ENCODE assay signal across 29 cellular contexts in the genomic region with DNA sequence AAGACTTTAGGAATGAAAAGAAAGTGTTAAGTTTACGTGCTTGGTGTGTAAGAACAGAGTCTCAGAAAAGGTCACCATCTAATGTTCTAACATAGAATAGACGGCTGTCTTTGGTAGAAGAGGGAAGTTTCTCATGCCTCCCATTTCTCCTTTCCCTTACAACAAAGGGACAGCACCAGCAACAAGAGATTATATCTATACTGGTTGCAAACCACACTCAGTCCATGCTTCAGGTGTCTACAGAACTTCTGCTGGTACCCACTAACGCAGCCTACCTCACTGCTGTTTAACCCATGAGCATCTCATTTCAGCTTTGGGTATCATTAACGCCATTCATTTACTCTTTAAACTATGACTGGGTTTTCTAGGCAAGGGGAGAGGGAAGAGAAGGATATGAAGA.
"Had no signal": no experiment of that assay in that cellular context is flagged by ENCODE, and none has a peak within 500 bp of the region (broad histone marks: within the 10 kb centered on the region; RNA-seq: fewer than 3 reads in every experiment).

No MANE protein-coding gene starts in this region.

- FAIRE-seq: colon, endometrium, endothelial cell of umbilical vein had no signal

- H3K4me1 Mint-ChIP-seq: activated CD4-positive, alpha-beta memory T cell treated with anti-CD3 and anti-CD28 coated beads, Interleukin-2, amount 10 ng/mL, durations not matched to agents 7 days and 5 days; activated naive CD4-positive, alpha-beta T cell treated with anti-CD3 and anti-CD28 coated beads, Interleukin-2, amount 10 ng/mL, durations not matched to agents 7 days and 5 days had no signal

- H3K27ac Mint-ChIP-seq: activated CD4-positive, alpha-beta memory T cell treated with anti-CD3 and anti-CD28 coated beads, Interleukin-2, amount 10 ng/mL, durations not matched to agents 7 days and 5 days; activated CD4-positive, alpha-beta T cell treated with anti-CD3 and anti-CD28 coated beads for 36 hours; activated CD4-positive, alpha-beta T cell treated with anti-CD3 and anti-CD28 coated beads, Interleukin-2, amount 10 ng/mL, durations not matched to agents 7 days and 5 days; activated naive CD4-positive, alpha-beta T cell treated with anti-CD3 and anti-CD28 coated beads, Interleukin-2, amount 10 ng/mL, durations not matched to agents 7 days and 5 days; activated naive CD8-positive, alpha-beta T cell treated with anti-CD3 and anti-CD28 coated beads for 36 hours; activated naive CD8-positive, alpha-beta T cell treated with anti-CD3 and anti-CD28 coated beads, Interleukin-2, amount 50 U/mL, for 24 hours; activated T-cell treated with anti-CD3 and anti-CD28 coated beads, Interleukin-2, amount 50 U/mL, for 24 hours; activated T-cell treated with anti-CD3 and anti-CD28 coated beads, Interleukin-2, amount 50 U/mL, for 72 hours had no signal

- H3K36me3 Mint-ChIP-seq: activated naive CD4-positive, alpha-beta T cell treated with anti-CD3 and anti-CD28 coated beads, Interleukin-2, amount 10 ng/mL, durations not matched to agents 7 days and 5 days; activated naive CD8-positive, alpha-beta T cell treated with anti-CD3 and anti-CD28 coated beads for 36 hours had no signal

- H3K9me3 Mint-ChIP-seq: activated naive CD8-positive, alpha-beta T cell treated with anti-CD3 and anti-CD28 coated beads for 36 hours; activated naive CD8-positive, alpha-beta T cell treated with anti-CD3 and anti-CD28 coated beads, Interleukin-2, amount 50 U/mL, for 24 hours; activated T-cell treated with anti-CD3 and anti-CD28 coated beads, Interleukin-2, amount 50 U/mL, for 24 hours; activated T-cell treated with anti-CD3 and anti-CD28 coated beads, Interleukin-2, amount 50 U/mL, for 72 hours had no signal

- H3K4me3 Mint-ChIP-seq: activated CD4-positive, alpha-beta memory T cell treated with anti-CD3 and anti-CD28 coated beads, Interleukin-2, amount 10 ng/mL, durations not matched to agents 7 days and 5 days; activated CD4-positive, alpha-beta T cell treated with anti-CD3 and anti-CD28 coated beads for 36 hours; activated CD4-positive, alpha-beta T cell treated with anti-CD3 and anti-CD28 coated beads, Interleukin-2, amount 10 ng/mL, durations not matched to agents 7 days and 5 days; activated naive CD4-positive, alpha-beta T cell treated with anti-CD3 and anti-CD28 coated beads, Interleukin-2, amount 10 ng/mL, durations not matched to agents 7 days and 5 days; activated naive CD8-positive, alpha-beta T cell treated with anti-CD3 and anti-CD28 coated beads for 36 hours; activated naive CD8-positive, alpha-beta T cell treated with anti-CD3 and anti-CD28 coated beads, Interleukin-2, amount 50 U/mL, for 24 hours; activated T-cell treated with anti-CD3 and anti-CD28 coated beads, Interleukin-2, amount 50 U/mL, for 24 hours; activated T-cell treated with anti-CD3 and anti-CD28 coated beads, Interleukin-2, amount 50 U/mL, for 72 hours had no signal

- ATAC-seq: activated CD4-positive, alpha-beta T cell treated with anti-CD3 and anti-CD28 coated beads for 36 hours; activated naive CD8-positive, alpha-beta T cell treated with anti-CD3 and anti-CD28 coated beads, Interleukin-2, amount 50 U/mL, for 24 hours; activated T-cell treated with anti-CD3 and anti-CD28 coated beads, Interleukin-2, amount 50 U/mL, for 72 hours; body of pancreas; gastroesophageal sphincter; heart right ventricle had no signal

- H3K27me3 Mint-ChIP-seq: activated CD4-positive, alpha-beta memory T cell treated with anti-CD3 and anti-CD28 coated beads, Interleukin-2, amount 10 ng/mL, durations not matched to agents 7 days and 5 days; activated CD4-positive, alpha-beta T cell treated with anti-CD3 and anti-CD28 coated beads for 36 hours; activated naive CD8-positive, alpha-beta T cell treated with anti-CD3 and anti-CD28 coated beads for 36 hours; activated naive CD8-positive, alpha-beta T cell treated with anti-CD3 and anti-CD28 coated beads, Interleukin-2, amount 50 U/mL, for 24 hours; activated T-cell treated with anti-CD3 and anti-CD28 coated beads, Interleukin-2, amount 50 U/mL, for 24 hours had no signal

- DNase-seq: activated CD4-positive, alpha-beta memory T cell treated with anti-CD3 and anti-CD28 coated beads, Interleukin-2, amount 10 ng/mL, durations not matched to agents 7 days and 5 days; activated CD4-positive, alpha-beta T cell treated with anti-CD3 and anti-CD28 coated beads for 36 hours; activated CD4-positive, alpha-beta T cell treated with anti-CD3 and anti-CD28 coated beads, Interleukin-2, amount 10 ng/mL, durations not matched to agents 7 days and 5 days; activated CD4-positive, alpha-beta T cell treated with anti-CD3 and anti-CD28 coated beads, Interleukin-2, amount 50 U/mL, for 4 hours; activated CD4-positive, CD25-positive, alpha-beta regulatory T cell; activated CD4-positive, CD25-positive, alpha-beta regulatory T cell treated with anti-CD3 and anti-CD28 coated beads, Interleukin-2, amount 50 U/mL, for 72 hours; activated CD8-positive, alpha-beta memory T cell treated with anti-CD3 and anti-CD28 coated beads, Interleukin-2, amount 50 U/mL, for 48 hours; activated gamma-delta T cell; activated naive CD4-positive, alpha-beta T cell; activated naive CD4-positive, alpha-beta T cell treated with anti-CD3 and anti-CD28 coated beads, Interleukin-2, amount 10 ng/mL, durations not matched to agents 7 days and 5 days; activated naive CD8-positive, alpha-beta T cell treated with anti-CD3 and anti-CD28 coated beads for 36 hours; activated naive CD8-positive, alpha-beta T cell treated with anti-CD3 and anti-CD28 coated beads, Interleukin-2, amount 50 U/mL, for 24 hours; activated T-cell treated with anti-CD3 and anti-CD28 coated beads for 4 hours; activated T-cell treated with anti-CD3 and anti-CD28 coated beads, Interleukin-2, amount 50 U/mL, for 24 hours; activated T-cell treated with anti-CD3 and anti-CD28 coated beads, Interleukin-2, amount 50 U/mL, for 72 hours; adrenal gland; amygdala; aorta; body of pancreas; effector CD8-positive, alpha-beta T cell; esophagus squamous epithelium; foreskin melanocyte; heart right ventricle; T-helper 2 cell; WERI-Rb-1 had no signal
